In the genomic region with DNA sequence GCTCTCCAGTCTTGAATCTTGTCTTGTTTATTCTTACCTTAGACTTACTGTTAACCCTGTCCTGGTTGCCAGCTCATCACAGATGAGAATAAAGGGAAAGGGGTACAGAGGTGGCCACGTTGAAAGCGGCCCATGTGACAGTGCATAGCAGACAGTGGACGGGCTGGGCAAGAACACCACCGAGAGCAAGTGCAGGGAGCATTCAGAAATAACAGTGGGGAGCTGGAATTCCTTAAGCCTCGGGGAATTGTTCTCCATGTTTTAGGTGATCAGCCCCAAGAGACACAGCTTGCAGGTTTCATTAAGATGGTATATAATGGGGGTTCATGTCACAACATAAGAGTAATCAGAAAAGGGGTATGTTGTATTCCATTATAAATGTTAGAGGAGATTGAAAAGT, we compare ENCODE assay signal across 18 cellular contexts.
"Had no signal": no experiment of that assay in that cellular context is flagged by ENCODE, and none has a peak within 500 bp of the region (broad histone marks: within the 10 kb centered on the region; RNA-seq: fewer than 3 reads in every experiment).

No MANE protein-coding gene starts in this region.

- H3K27ac ChIP-seq: ascending aorta, esophagus squamous epithelium, left ventricle myocardium inferior, ovary, tibial artery had no signal

- ATAC-seq: stimulated activated naive CD8-positive, alpha-beta T cell treated with anti-CD3 and anti-CD28 coated beads, Interleukin-15, amount 100 ng/mL, for 72 hours had no signal

- H3K4me1 ChIP-seq: ascending aorta, esophagus squamous epithelium, tibial artery had no signal

- H3K4me3 ChIP-seq: ascending aorta, esophagus squamous epithelium, left ventricle myocardium inferior, ovary, tibial artery had no signal

- H3K4me3 Mint-ChIP-seq: activated CD4-positive, alpha-beta memory T cell treated with anti-CD3 and anti-CD28 coated beads for 36 hours; nephron progenitor cell; stimulated activated naive CD8-positive, alpha-beta T cell treated with anti-CD3 and anti-CD28 coated beads, Interleukin-15, amount 100 ng/mL, for 72 hours had no signal

- H3K9me3 ChIP-seq: ascending aorta, esophagus squamous epithelium, ovary, tibial artery had no signal

- DNase-seq: activated CD4-positive, alpha-beta memory T cell treated with anti-CD3 and anti-CD28 coated beads for 36 hours; activated T-cell treated with anti-CD3 and anti-CD28 coated beads, Interleukin-2, amount 50 U/mL, for 48 hours; esophagus squamous epithelium; foreskin fibroblast; glutamatergic neuron; left ventricle myocardium inferior; mesenchymal stem cell; nephron progenitor cell; ovary; stimulated activated CD4-positive, alpha-beta T cell treated with anti-CD3 and anti-CD28 coated beads, Interleukin-15, amount 100 ng/mL, for 24 hours; stimulated activated CD4-positive, alpha-beta T cell treated with anti-CD3 and anti-CD28 coated beads, Interleukin-4, amount 100 ng/mL, for 24 hours; stimulated activated naive CD8-positive, alpha-beta T cell treated with anti-CD3 and anti-CD28 coated beads, Interleukin-15, amount 100 ng/mL, for 72 hours; T-helper 2 cell; tibial artery had no signal

- H3K27ac Mint-ChIP-seq: activated CD4-positive, alpha-beta memory T cell treated with anti-CD3 and anti-CD28 coated beads for 36 hours; nephron progenitor cell had no signal

- FAIRE-seq: colon, keratinocyte, TTC549 had no signal

- H3K27me3 Mint-ChIP-seq: activated CD4-positive, alpha-beta memory T cell treated with anti-CD3 and anti-CD28 coated beads for 36 hours; stimulated activated naive CD8-positive, alpha-beta T cell treated with anti-CD3 and anti-CD28 coated beads, Interleukin-15, amount 100 ng/mL, for 72 hours had no signal

- H3K27me3 ChIP-seq: ascending aorta, esophagus squamous epithelium, ovary, tibial artery had no signal

- H3K9me3 Mint-ChIP-seq: activated CD4-positive, alpha-beta memory T cell treated with anti-CD3 and anti-CD28 coated beads for 36 hours; stimulated activated naive CD8-positive, alpha-beta T cell treated with anti-CD3 and anti-CD28 coated beads, Interleukin-15, amount 100 ng/mL, for 72 hours had no signal

- H3K36me3 ChIP-seq: ovary had no signal
